ENCODE assay signal across 1 cellular context in genomic region chr22:35379146-35379993, GRCh38.
TF ChIP-seq lines count a peak whose summit lies in the region.

No MANE protein-coding gene starts in this region.

TF ChIP-seq in HepG2, 621 proteins besides CTCF, POLR2A, EP300 and RAD21 (continued from another document and continues in another):
- no peak for TF ChIP-seq ZBTB43 (CRISPR knock-in tag; conservative IDR thresholded peaks at IDR 0.05)
- no peak for TF ChIP-seq TRAFD1 (CRISPR knock-in tag; IDR thresholded peaks at IDR 0.05; ENCODE audit: borderline replicate concordance)
- no peak for TF ChIP-seq ZBTB7A (CRISPR knock-in tag; IDR thresholded peaks at IDR 0.05)
- no peak for TF ChIP-seq SMARCC2 (IDR thresholded peaks at IDR 0.05)
- TF ChIP-seq ZBTB8A (CRISPR knock-in tag; IDR thresholded peaks at IDR 0.05; ENCODE audit: borderline replicate concordance, low read depth), result no peak
- no peak for TF ChIP-seq NR2C2 (CRISPR knock-in tag; IDR thresholded peaks at IDR 0.05; ENCODE audit: borderline replicate concordance)
- no peak for TF ChIP-seq ZNF441 (CRISPR knock-in tag; IDR thresholded peaks at IDR 0.05; ENCODE audit: borderline replicate concordance)
- TF ChIP-seq ZNF335 (CRISPR knock-in tag; IDR thresholded peaks at IDR 0.05), result no peak
- no peak for TF ChIP-seq PAWR (CRISPR knock-in tag; IDR thresholded peaks at IDR 0.05; ENCODE audit: borderline replicate concordance)
- peak; percentile 29; the same call in 1 of the 2 replicates for TF ChIP-seq KAT8 (CRISPR knock-in tag; IDR thresholded peaks at IDR 0.05)
- TF ChIP-seq PHF20 (CRISPR knock-in tag; IDR thresholded peaks at IDR 0.05), result no peak
- peak; percentile 78 for TF ChIP-seq BCL6 (CRISPR knock-in tag; IDR thresholded peaks at IDR 0.05)
- no peak for TF ChIP-seq ZNF503 (CRISPR knock-in tag; IDR thresholded peaks at IDR 0.05)
- no peak for TF ChIP-seq ZNF30 (CRISPR knock-in tag; IDR thresholded peaks at IDR 0.05)
- peak; percentile 62; the same call in 1 of the 2 replicates for TF ChIP-seq THRA (CRISPR knock-in tag; IDR thresholded peaks at IDR 0.05; ENCODE audit: borderline replicate concordance)
- TF ChIP-seq SALL1 (CRISPR knock-in tag; IDR thresholded peaks at IDR 0.05), result 0 out of 2 replicates have a peak, but pooled peaks have one; percentile 15
- no peak for TF ChIP-seq BRCA1 (CRISPR knock-in tag; IDR thresholded peaks at IDR 0.05)
- 0 out of 2 replicates have a peak, but pooled peaks have one; percentile 23 for TF ChIP-seq PATZ1 (CRISPR knock-in tag; IDR thresholded peaks at IDR 0.05)
- peak; percentile 50 for TF ChIP-seq ASH2L (IDR thresholded peaks at IDR 0.05; ENCODE audit: insufficient read length, low read depth, low read length)
- TF ChIP-seq DR1 (CRISPR knock-in tag; IDR thresholded peaks at IDR 0.05), result no peak
- no peak for TF ChIP-seq ZFP91 (CRISPR knock-in tag; IDR thresholded peaks at IDR 0.05; ENCODE audit: borderline replicate concordance)
- TF ChIP-seq GATA4 (IDR thresholded peaks at IDR 0.05; ENCODE audit: borderline replicate concordance, low read depth), result peak; percentile 15; the same call in 1 of the 2 replicates
- TF ChIP-seq DRAP1 (CRISPR knock-in tag; IDR thresholded peaks at IDR 0.05), result peak; percentile 49; the same call in 1 of the 2 replicates
- no peak for TF ChIP-seq PAX8 (CRISPR knock-in tag; IDR thresholded peaks at IDR 0.05; ENCODE audit: borderline replicate concordance)
- no peak for TF ChIP-seq ADNP (CRISPR knock-in tag; IDR thresholded peaks at IDR 0.05)
- TF ChIP-seq NKX3-1 (CRISPR knock-in tag; IDR thresholded peaks at IDR 0.05), result no peak
- no peak for TF ChIP-seq CSRNP1 (CRISPR knock-in tag; IDR thresholded peaks at IDR 0.05)
- TF ChIP-seq THAP9 (CRISPR knock-in tag; IDR thresholded peaks at IDR 0.05; ENCODE audit: borderline replicate concordance), result no peak
- peak; percentile 87 for TF ChIP-seq HNF1A (IDR thresholded peaks at IDR 0.05; ENCODE audit: low read depth)
- peak; percentile 80; the same call in 1 of the 2 replicates for TF ChIP-seq HNF1A (CRISPR knock-in tag; IDR thresholded peaks at IDR 0.05; ENCODE audit: borderline replicate concordance)
- no peak for TF ChIP-seq PLSCR1 (CRISPR knock-in tag; IDR thresholded peaks at IDR 0.05; ENCODE audit: borderline replicate concordance)
- TF ChIP-seq ARID3A (IDR thresholded peaks at IDR 0.05; ENCODE audit: low read depth, low read length), result peak; percentile 25; the same call in 1 of the 2 replicates
